ENCODE assay signal across 8 cellular contexts in genomic region chr14:22427771-22428228, GRCh38.
DNase-seq lines count a peak whose midpoint lies in the region; ATAC-seq and TF ChIP-seq lines count a peak whose summit lies in the region.

No MANE protein-coding gene starts in this region.

- peaks cover 55 to 61% of the 10 kb centered on the region in 2 donors for H3K4me1 Mint-ChIP-seq in natural killer cell treated with Interleukin-12 subunit alpha and Interleukin-12 subunit beta and Interleukin-15 and Interleukin-18, amount 100 ng/mL, for 72 hours (ENCODE audit: low read depth in 2 of 2)

- H3K9me3 Mint-ChIP-seq in natural killer cell treated with Interleukin-12 subunit alpha and Interleukin-12 subunit beta and Interleukin-15 and Interleukin-18, amount 100 ng/mL, for 72 hours: no peaks in the 10 kb centered on the region

- peaks cover 4% of the 10 kb centered on the region for H3K36me3 Mint-ChIP-seq in natural killer cell treated with Interleukin-12 subunit alpha and Interleukin-12 subunit beta and Interleukin-15 and Interleukin-18, amount 100 ng/mL, for 72 hours

- H3K27me3 Mint-ChIP-seq in natural killer cell treated with Interleukin-12 subunit alpha and Interleukin-12 subunit beta and Interleukin-15 and Interleukin-18, amount 100 ng/mL, for 72 hours: no peaks in the 10 kb centered on the region

- H3K4me3 ChIP-seq in AG10803 (ENCODE audit: low read length): peak overlapping the region; percentile 48

- H3K27ac Mint-ChIP-seq in natural killer cell treated with Interleukin-12 subunit alpha and Interleukin-12 subunit beta and Interleukin-15 and Interleukin-18, amount 100 ng/mL, for 72 hours: peak overlapping the region; percentile 72 to 94

- no peak for TF ChIP-seq CTCF in AG10803 (conservative IDR thresholded peaks at IDR 0.05; ENCODE audit: low read length)

- ATAC-seq in esophagus mucosa (peak; percentile 58), GM21786 (IDR thresholded peaks at IDR 0.05; ENCODE audit: unreplicated experiment) (no peak), GM21360 (IDR thresholded peaks at IDR 0.05; ENCODE audit: unreplicated experiment) (no peak)
- peak; percentile 60 to 89 for ATAC-seq in natural killer cell treated with Interleukin-12 subunit alpha and Interleukin-12 subunit beta and Interleukin-15 and Interleukin-18, amount 100 ng/mL, for 72 hours

- DNase-seq in AG10803 (ENCODE audit: low read depth) (peak; percentile 63), NOMO-1 treated with DMSO at 0.1 percent for 48 hours (lab: John Stamatoyannopoulos, UW; ENCODE audit: unreplicated experiment) (peak; percentile 95), T-helper 2 cell (no peak), NCI-H2029 treated with DMSO at 0.1 percent for 48 hours (lab: John Stamatoyannopoulos, UW) (no peak)
- peak; percentile 73 for DNase-seq in natural killer cell treated with Interleukin-12 subunit alpha and Interleukin-12 subunit beta and Interleukin-15 and Interleukin-18, amount 100 ng/mL, for 72 hours (ENCODE audit: low spot score)

- peak overlapping the region; percentile 80 for H3K4me3 Mint-ChIP-seq in natural killer cell treated with Interleukin-12 subunit alpha and Interleukin-12 subunit beta and Interleukin-15 and Interleukin-18, amount 100 ng/mL, for 72 hours

Comparison
In these comparisons a context has a peak if more than half of its experiments do, and no peak if none do; other contexts are left out.
1. DNase-seq: peak in AG10803 (single experiment), NOMO-1 treated with DMSO at 0.1 percent for 48 hours (single experiment) and natural killer cell treated with Interleukin-12 subunit alpha and Interleukin-12 subunit beta and Interleukin-15 and Interleukin-18, amount 100 ng/mL, for 72 hours (single experiment); none in T-helper 2 cell (0 of 5) and NCI-H2029 treated with DMSO at 0.1 percent for 48 hours (single experiment).
2. ATAC-seq: peak in esophagus mucosa (single experiment) and natural killer cell treated with Interleukin-12 subunit alpha and Interleukin-12 subunit beta and Interleukin-15 and Interleukin-18, amount 100 ng/mL, for 72 hours (2 of 2); none in GM21786 (single experiment) and GM21360 (single experiment).